ENCODE assay signal across 8 cellular contexts in the genomic region with DNA sequence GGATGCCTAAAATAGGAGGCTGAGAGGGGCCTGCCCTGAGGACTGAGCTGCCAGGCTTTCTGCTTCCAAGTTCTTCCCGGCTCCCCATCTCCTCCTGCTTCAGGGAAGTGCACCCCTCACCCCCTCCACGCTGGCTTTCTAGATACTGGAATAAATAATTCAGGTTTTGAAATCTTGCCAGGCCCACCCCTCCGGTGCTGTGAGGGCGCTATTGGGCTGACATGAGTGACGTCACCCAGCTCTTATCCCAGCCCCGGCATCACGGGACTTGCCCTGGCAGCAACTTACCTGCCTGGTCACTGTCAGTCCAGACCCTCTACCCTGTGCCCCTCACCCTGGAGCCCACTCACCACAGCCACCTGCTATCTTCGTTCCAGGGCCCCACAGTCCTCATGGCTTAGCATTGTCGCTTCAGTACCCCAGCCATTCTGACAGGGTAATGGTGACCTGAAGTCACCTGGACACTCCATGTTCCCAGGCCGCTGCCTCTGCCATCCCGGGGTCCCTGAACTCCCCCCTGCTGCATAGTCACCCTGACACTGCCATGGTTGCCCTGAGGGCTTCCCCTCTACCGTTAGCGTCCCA. TPM values are rescaled to one million over a fixed set of nuclear protein-coding genes. Genes with fewer than 3 reads are reported as not detected.
DNase-seq lines count a peak whose midpoint lies in the region; ATAC-seq and TF ChIP-seq lines count a peak whose summit lies in the region.

No MANE protein-coding gene starts in this region.

- H3K36me3 ChIP-seq in HUES48 (ENCODE audit: control insufficient read depth, insufficient read depth, low read length) (no peaks in the 10 kb centered on the region; the same call in 1 of the 2 replicates), mucosa of descending colon (ENCODE audit: low read depth) (no peaks in the 10 kb centered on the region)

- H3K36me3 Mint-ChIP-seq in type B pancreatic cell: no peaks in the 10 kb centered on the region

- H3K4me1 Mint-ChIP-seq in type B pancreatic cell (ENCODE audit: unreplicated experiment): peaks cover 23% of the 10 kb centered on the region

- no peak overlapping the region for H3K27ac ChIP-seq in HUES48 (ENCODE audit: low read depth, low read length)

- DNase-seq in AG20443 (ENCODE audit: low spot score) (peak; percentile 70), epithelial cell of esophagus (ENCODE audit: low read depth) (peak; percentile 72), mucosa of descending colon (peak in 2 of 3 donors; percentile 53 to 59), type B pancreatic cell (ENCODE audit: extremely low spot score, unreplicated experiment) (no peak), foreskin melanocyte (no peak), OCI-M2 (lab: John Stamatoyannopoulos, UW; ENCODE audit: unreplicated experiment) (no peak)
- peak; percentile 13 for DNase-seq in activated CD4-positive, alpha-beta T cell treated with anti-CD3 and anti-CD28 coated beads, Interleukin-2, amount 50 U/mL, for 1 hour

- peaks cover 13% of the 10 kb centered on the region for H3K27me3 Mint-ChIP-seq in type B pancreatic cell

- peak; percentile 15 for TF ChIP-seq CTCF in epithelial cell of esophagus (IDR thresholded peaks at IDR 0.05; ENCODE audit: insufficient read depth, low read depth, low read length, missing control alignments)
- TF ChIP-seq CTCF in mucosa of descending colon (IDR thresholded peaks at IDR 0.05): no peak
- no peak for TF ChIP-seq CTCF in type B pancreatic cell (conservative IDR thresholded peaks at IDR 0.05)

- H3K27me3 ChIP-seq in HUES48 (ENCODE audit: control insufficient read depth, insufficient read depth, low read length): no peaks in the 10 kb centered on the region

- peak overlapping the region; percentile 88 for H3K27ac Mint-ChIP-seq in type B pancreatic cell

- H3K9ac ChIP-seq in HUES48 (ENCODE audit: low read depth, low read length): no peak overlapping the region; the same call in 1 of the 2 replicates

- ATAC-seq in mucosa of descending colon: peak; percentile 34

- intact Hi-C loops in mucosa of descending colon (cut with DNase I, micrococcal nuclease): loop anchor here (5.0 kb wide), 2 partner anchors 34 to 89 kb away; no protein-coding TSS in a partner anchor

- peaks cover 12% of the 10 kb centered on the region for H3K4me1 ChIP-seq in HUES48 (ENCODE audit: control insufficient read depth, insufficient read depth, low read length)
- peaks cover 15% of the 10 kb centered on the region for H3K4me1 ChIP-seq in mucosa of descending colon (ENCODE audit: low read depth)

- peak overlapping the region; percentile 89 for H3K4me3 Mint-ChIP-seq in type B pancreatic cell

- H3K4me3 ChIP-seq in HUES48 (ENCODE audit: low read depth, low read length): peak overlapping the region; percentile 81
- peak overlapping the region; percentile 29 for H3K4me3 ChIP-seq in epithelial cell of esophagus (ENCODE audit: low read length)
- no peak overlapping the region for H3K4me3 ChIP-seq in mucosa of descending colon

- H3K9me3 Mint-ChIP-seq in type B pancreatic cell: no peaks in the 10 kb centered on the region

- H3K9me3 ChIP-seq in HUES48 (ENCODE audit: control insufficient read depth, insufficient read depth, low read length) (no peaks in the 10 kb centered on the region), mucosa of descending colon (no peaks in the 10 kb centered on the region)

RNA-seq across cellular contexts. Expression of gene GPR3, which starts 0.8 kb away (rescaled TPM):
- under 1 TPM in 1 of 3 donors, not detected in 2; 0.14 TPM for total RNA-seq in mucosa of descending colon
- 1.3 and 1.9 TPM in 2 replicates for total RNA-seq in type B pancreatic cell (ENCODE audit: low replicate concordance)

RNA-seq across cellular contexts. Expression of gene CD164L2, which starts 8.5 kb away (rescaled TPM):
- total RNA-seq in mucosa of descending colon: 1 to 10 TPM in 1 of 3 donors, under 1 TPM in 2; 0.29 to 1.3 (median 0.51) TPM
- 0.41 and 0.76 TPM in 2 replicates for total RNA-seq in type B pancreatic cell (ENCODE audit: low replicate concordance)

RNA-seq across cellular contexts. Expression of gene FCN3, which starts 17.0 kb away (rescaled TPM):
- total RNA-seq in mucosa of descending colon: under 1 TPM in 2 of 3 donors, not detected in 1; 0.60 to 0.79 TPM
- total RNA-seq in type B pancreatic cell (ENCODE audit: low replicate concordance): not detected in 2 replicates

RNA-seq across cellular contexts. Expression of gene MAP3K6, which starts 24.8 kb away (rescaled TPM):
- total RNA-seq in mucosa of descending colon: 10 to 100 TPM; 18.5 to 38.5 (median 28.5) TPM
- 15.6 and 39.9 TPM in 2 replicates for total RNA-seq in type B pancreatic cell (ENCODE audit: low replicate concordance)

RNA-seq across cellular contexts. Expression of gene SYTL1, which starts 49.8 kb away (rescaled TPM):
- 1 to 10 TPM; 4.2 to 9.7 (median 8.7) TPM for total RNA-seq in mucosa of descending colon
- 37.2 and 105 TPM in 2 replicates for total RNA-seq in type B pancreatic cell (ENCODE audit: low replicate concordance)

Comparison
In these comparisons a context has a peak if more than half of its experiments do, and no peak if none do; other contexts are left out.
1. DNase-seq: peak in AG20443 (single experiment), activated CD4-positive, alpha-beta T cell treated with anti-CD3 and anti-CD28 coated beads, Interleukin-2, amount 50 U/mL, for 1 hour (single experiment), epithelial cell of esophagus (single experiment) and mucosa of descending colon (2 of 3); none in type B pancreatic cell (single experiment), foreskin melanocyte (single experiment) and OCI-M2 (single experiment).